ENCODE assay signal across 22 cellular contexts in the genomic region with DNA sequence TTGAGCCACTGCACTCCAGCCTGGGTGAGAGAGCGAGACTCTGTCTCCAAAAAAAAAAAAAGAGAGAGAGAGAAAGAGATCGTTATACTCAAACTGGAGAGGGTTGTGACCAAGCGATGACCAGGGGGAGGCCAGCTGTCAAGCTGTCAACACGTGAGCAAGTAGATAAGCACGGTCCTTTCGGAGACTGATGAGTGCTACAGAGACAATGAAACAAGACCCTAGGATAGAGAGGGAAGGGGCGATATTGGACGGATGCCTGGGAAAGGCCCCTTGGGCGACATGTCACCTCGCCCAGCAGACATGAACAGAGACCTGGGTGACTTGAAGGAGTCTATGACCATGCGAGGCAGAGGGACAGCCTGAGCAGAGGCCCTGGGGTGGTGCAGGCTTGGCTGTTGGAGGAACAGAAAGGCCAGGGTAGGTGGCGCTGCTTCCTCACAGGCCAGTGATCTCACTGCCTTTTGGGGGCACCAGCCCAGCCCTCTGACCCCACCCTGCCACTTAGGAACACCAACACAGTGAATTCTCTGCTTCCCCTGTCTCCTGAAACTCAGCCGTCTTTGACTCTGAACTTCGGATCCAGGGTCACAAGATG.
DNase-seq lines count a peak whose midpoint lies in the region; ATAC-seq, FAIRE-seq and TF ChIP-seq lines count a peak whose summit lies in the region.
"Had no signal": no experiment of that assay in that cellular context is flagged by ENCODE, and none has a peak within 500 bp of the region (broad histone marks: within the 10 kb centered on the region; RNA-seq: fewer than 3 reads in every experiment).

No MANE protein-coding gene starts in this region.

- H3K36me3 ChIP-seq in Loucy (ENCODE audit: insufficient read depth, low read length) (no peaks in the 10 kb centered on the region), K562 (ENCODE audit: control insufficient read depth, insufficient read depth, low read length) (no peaks in the 10 kb centered on the region), osteoblast (ENCODE audit: insufficient read depth, low read length) (no peaks in the 10 kb centered on the region)
- no peaks in the 10 kb centered on the region for H3K36me3 ChIP-seq in effector memory CD4-positive, alpha-beta T cell (ENCODE audit: control insufficient read depth, insufficient read depth, low read length)
- H3K36me3 ChIP-seq: BE2C, HAP-1 had no signal

- no peak for TF ChIP-seq EP300 in K562 (IDR thresholded peaks at IDR 0.05; ENCODE audit: low read length)

- H3K9me3 ChIP-seq in Loucy (ENCODE audit: insufficient read depth, low read depth, low read length) (no peaks in the 10 kb centered on the region), K562 (replicated peaks; ENCODE audit: control insufficient read depth, insufficient read depth, low read depth, low read length) (no peaks in the 10 kb centered on the region), osteoblast (ENCODE audit: low read depth, low read length) (no peaks in the 10 kb centered on the region)
- no peaks in the 10 kb centered on the region for H3K9me3 ChIP-seq in effector memory CD4-positive, alpha-beta T cell (ENCODE audit: control insufficient read depth, low read length)
- H3K9me3 ChIP-seq: BE2C, HAP-1 had no signal

- no peak for ATAC-seq in activated naive CD4-positive, alpha-beta T cell treated with anti-CD3 and anti-CD28 coated beads, Interleukin-2, amount 50 U/mL, for 72 hours
- ATAC-seq in K562 (peak; percentile 89), natural killer cell (no peak)

- no peak overlapping the region for H3K4me3 Mint-ChIP-seq in activated naive CD4-positive, alpha-beta T cell treated with anti-CD3 and anti-CD28 coated beads, Interleukin-2, amount 50 U/mL, for 24 hours
- no peak overlapping the region for H3K4me3 Mint-ChIP-seq in natural killer cell
- H3K4me3 Mint-ChIP-seq: CD4-positive, alpha-beta memory T cell had no signal

- CTCF ChIA-PET in K562 (lab: Yijun Ruan, JAX; ENCODE audit: low intra/inter-chr PET ratio), result interaction anchor here (0.5 kb wide), 1 partner anchor 179 kb away, joined by 3 read pairs; no protein-coding TSS in a partner anchor

- peak overlapping the region; percentile 10 for H3K27ac Mint-ChIP-seq in activated naive CD4-positive, alpha-beta T cell treated with anti-CD3 and anti-CD28 coated beads, Interleukin-2, amount 50 U/mL, for 24 hours
- H3K27ac Mint-ChIP-seq in activated naive CD4-positive, alpha-beta T cell treated with anti-CD3 and anti-CD28 coated beads, Interleukin-2, amount 50 U/mL, for 72 hours, result no peak overlapping the region
- no peak overlapping the region for H3K27ac Mint-ChIP-seq in natural killer cell
- H3K27ac Mint-ChIP-seq: CD4-positive, alpha-beta memory T cell had no signal

- no peaks in the 10 kb centered on the region for H4K20me1 ChIP-seq in Loucy (ENCODE audit: insufficient read depth, low read length, poor library complexity, severe bottlenecking)
- H4K20me1 ChIP-seq in K562 (replicated peaks; ENCODE audit: control insufficient read depth, insufficient read depth, low read length), result peaks cover 15% of the 10 kb centered on the region
- no peaks in the 10 kb centered on the region for H4K20me1 ChIP-seq in osteoblast (ENCODE audit: insufficient read depth, low read length)

- no peaks in the 10 kb centered on the region for H3F3A ChIP-seq in Loucy (ENCODE audit: low read depth)

- no peak for TF ChIP-seq POLR2A in K562 (conservative IDR thresholded peaks at IDR 0.05)

- H2AFZ ChIP-seq in Loucy (ENCODE audit: low read length), result no peak overlapping the region
- H2AFZ ChIP-seq in K562 (ENCODE audit: low read depth, low read length), result peak overlapping the region; percentile 44; the same call in 1 of the 2 replicates
- no peak overlapping the region for H2AFZ ChIP-seq in osteoblast (ENCODE audit: low read length)

- H3K79me2 ChIP-seq in Loucy (ENCODE audit: insufficient read depth, low read length) (no peaks in the 10 kb centered on the region), K562 (ENCODE audit: control insufficient read depth, insufficient read depth, low read length) (no peaks in the 10 kb centered on the region), osteoblast (ENCODE audit: insufficient read depth, low read length) (no peaks in the 10 kb centered on the region)

- peak; percentile 50 for TF ChIP-seq CTCF in Loucy (conservative IDR thresholded peaks at IDR 0.05; ENCODE audit: low read length)
- peak; percentile 40 to 56 (median 48); a peak in 5 of 6 replicates for TF ChIP-seq CTCF in K562 (IDR thresholded peaks at IDR 0.05 in 2 of 3, conservative IDR thresholded peaks at IDR 0.05 in 1 of 3; ENCODE audit: insufficient read depth in 2 of 3, low read depth in 1 of 3, low read length in 3 of 3)
- no peak for TF ChIP-seq CTCF in osteoblast (IDR thresholded peaks at IDR 0.05; ENCODE audit: extremely low read depth, low read depth, low read length)
- no peak for TF ChIP-seq CTCF in natural killer cell (IDR thresholded peaks at IDR 0.05)

- BruUV-seq in K562 (replicated peaks; lab: Mats Ljungman, UMichigan), result no TSS peak

- FAIRE-seq in K562 (lab: Jason Lieb, UNC), result peak; percentile 85
- FAIRE-seq: GM12892, GM18507 had no signal

- peaks cover 6% of the 10 kb centered on the region for H3K9me3 Mint-ChIP-seq in activated naive CD4-positive, alpha-beta T cell treated with anti-CD3 and anti-CD28 coated beads, Interleukin-2, amount 50 U/mL, for 24 hours
- H3K9me3 Mint-ChIP-seq in activated naive CD4-positive, alpha-beta T cell treated with anti-CD3 and anti-CD28 coated beads, Interleukin-2, amount 50 U/mL, for 72 hours, result peaks cover 6 to 10% of the 10 kb centered on the region in 2 donors
- H3K9me3 Mint-ChIP-seq in natural killer cell, result peaks cover 3 to 4% of the 10 kb centered on the region in 2 donors

- in situ Hi-C loops in K562 (cut with MboI), result no loop called here

- H3K9ac ChIP-seq in Loucy (ENCODE audit: low read depth, low read length, poor library complexity, severe bottlenecking) (no peak overlapping the region), K562 (ENCODE audit: insufficient read depth in 1 of 2, low read depth in 2 of 2, low read length in 2 of 2) (peak overlapping the region in 1 of 2 experiments; percentile 55; a peak in 2 of 4 replicates)

- peaks cover 2% of the 10 kb centered on the region for H3K36me3 Mint-ChIP-seq in activated naive CD4-positive, alpha-beta T cell treated with anti-CD3 and anti-CD28 coated beads, Interleukin-2, amount 50 U/mL, for 24 hours
- peaks cover 6 to 7% of the 10 kb centered on the region in 2 donors for H3K36me3 Mint-ChIP-seq in activated naive CD4-positive, alpha-beta T cell treated with anti-CD3 and anti-CD28 coated beads, Interleukin-2, amount 50 U/mL, for 72 hours
- H3K36me3 Mint-ChIP-seq in natural killer cell, result no peaks in the 10 kb centered on the region

- H3K4me3 ChIP-seq in Loucy (ENCODE audit: low read length, poor library complexity, severe bottlenecking) (no peak overlapping the region), K562 (no peak overlapping the region), osteoblast (ENCODE audit: insufficient read depth, low read length) (no peak overlapping the region)
- no peak overlapping the region for H3K4me3 ChIP-seq in effector memory CD4-positive, alpha-beta T cell (ENCODE audit: insufficient read depth, low read depth, low read length, poor library complexity, severe bottlenecking)
- H3K4me3 ChIP-seq: HAP-1 had no signal

- H3K27me3 Mint-ChIP-seq in activated naive CD4-positive, alpha-beta T cell treated with anti-CD3 and anti-CD28 coated beads, Interleukin-2, amount 50 U/mL, for 24 hours, result peaks cover 8% of the 10 kb centered on the region
- peaks cover 33 to 35% of the 10 kb centered on the region in 2 donors for H3K27me3 Mint-ChIP-seq in natural killer cell (ENCODE audit: low read depth in 2 of 2)

- TF ChIP-seq RAD21 in K562 (CRISPR knock-in tag; conservative IDR thresholded peaks at IDR 0.05 in 1 of 2, IDR thresholded peaks at IDR 0.05 in 1 of 2), result peak in 1 of 2 experiments; percentile 57; a peak in 2 of 4 replicates

- peaks cover 6% of the 10 kb centered on the region for H3K4me1 ChIP-seq in Loucy (ENCODE audit: insufficient read depth, low read length, poor library complexity, severe bottlenecking)
- H3K4me1 ChIP-seq in K562 (replicated peaks in 1 of 2; ENCODE audit: control insufficient read depth in 2 of 2, insufficient read depth in 2 of 2, low read length in 2 of 2), result peaks cover 3 to 14% of the 10 kb centered on the region in 2 experiments; a peak in 3 of 5 replicates
- H3K4me1 ChIP-seq in osteoblast (ENCODE audit: insufficient read depth, low read length), result no peaks in the 10 kb centered on the region
- peaks cover 7% of the 10 kb centered on the region for H3K4me1 ChIP-seq in effector memory CD4-positive, alpha-beta T cell (ENCODE audit: control insufficient read depth, insufficient read depth, low read length, poor library complexity, severe bottlenecking)
- H3K4me1 ChIP-seq: BE2C, HAP-1 had no signal

- WGBS in K562 (ENCODE audit: insufficient coverage, low coverage, missing lambda C conversion rate), result 2% methylated on average over 14 of the region's 14 CpGs

- no peaks in the 10 kb centered on the region for H3K9me1 ChIP-seq in K562 (ENCODE audit: control insufficient read depth, insufficient read depth, low read length)

- no peaks in the 10 kb centered on the region for H3K9me2 ChIP-seq in Loucy (replicated peaks; ENCODE audit: low read depth, low read length)

- DNase-seq in activated naive CD4-positive, alpha-beta T cell treated with anti-CD3 and anti-CD28 coated beads, Interleukin-2, amount 50 U/mL, for 72 hours (ENCODE audit: low spot score in 2 of 2), result no peak
- DNase-seq in K562 (ENCODE audit: extremely low read depth in 1 of 4, low spot score in 3 of 4), result peak in 3 of 4 experiments; percentile 39 to 60 (median 59)
- peak; percentile 65 for DNase-seq in osteoblast (ENCODE audit: insufficient read length, low spot score, missing footprints)
- no peak for DNase-seq in natural killer cell
- DNase-seq in GOT3 (lab: John Stamatoyannopoulos, UW), result no peak
- no peak for DNase-seq in effector memory CD4-positive, alpha-beta T cell
- DNase-seq: 8988T; BE2C; CD4-positive, alpha-beta memory T cell; DMS153; EL; Kasumi-1; MM.1S; NCI-H1930; NCI-H226; NCI-H524 treated with DMSO at 0.1 percent for 48 hours; T-helper 1 cell had no signal

- intact Hi-C loops in K562 (cut with micrococcal nuclease) (no loop called here), natural killer cell (cut with micrococcal nuclease) (no loop called here)

- no peaks in the 10 kb centered on the region for H3K27me3 ChIP-seq in Loucy (ENCODE audit: insufficient read depth, low read length, poor library complexity, severe bottlenecking)
- peaks cover 34 to 55% of the 10 kb centered on the region in 2 experiments; a peak in 4 of 5 replicates for H3K27me3 ChIP-seq in K562 (ENCODE audit: control insufficient read depth in 2 of 2, insufficient read depth in 2 of 2, low read length in 2 of 2)
- peaks cover 45% of the 10 kb centered on the region for H3K27me3 ChIP-seq in osteoblast (ENCODE audit: insufficient read depth, low read length)
- H3K27me3 ChIP-seq in effector memory CD4-positive, alpha-beta T cell (replicated peaks; ENCODE audit: control insufficient read depth, insufficient read depth, low read length, poor library complexity, severe bottlenecking), result peaks cover 4% of the 10 kb centered on the region
- H3K27me3 ChIP-seq: BE2C had no signal

- H3K4me2 ChIP-seq in Loucy (ENCODE audit: low read depth, low read length, poor library complexity, severe bottlenecking), result no peak overlapping the region
- peak overlapping the region; percentile 34; the same call in 1 of the 2 replicates for H3K4me2 ChIP-seq in K562 (ENCODE audit: insufficient read depth, low read length)
- no peak overlapping the region for H3K4me2 ChIP-seq in osteoblast (ENCODE audit: insufficient read depth, low read length)

- H3K4me1 Mint-ChIP-seq in activated naive CD4-positive, alpha-beta T cell treated with anti-CD3 and anti-CD28 coated beads, Interleukin-2, amount 50 U/mL, for 24 hours, result peaks cover 16% of the 10 kb centered on the region
- peaks cover 0 to 10% of the 10 kb centered on the region in 2 donors for H3K4me1 Mint-ChIP-seq in natural killer cell

- H3K27ac ChIP-seq in K562 (ENCODE audit: extremely low read depth, low read depth, low read length) (no peak overlapping the region), osteoblast (ENCODE audit: low read depth, low read length) (no peak overlapping the region)
- no peak overlapping the region for H3K27ac ChIP-seq in effector memory CD4-positive, alpha-beta T cell (ENCODE audit: insufficient read depth, low read length, poor library complexity, severe bottlenecking)

- POLR2A ChIA-PET in K562 (lab: Yijun Ruan, JAX), result no interaction called here

Comparison
In these comparisons a context has a peak if more than half of its experiments do, and no peak if none do; other contexts are left out.
1. DNase-seq: peak in K562 (3 of 4) and osteoblast (single experiment); none in activated naive CD4-positive, alpha-beta T cell treated with anti-CD3 and anti-CD28 coated beads, Interleukin-2, amount 50 U/mL, for 72 hours (0 of 2), natural killer cell (single experiment), GOT3 (single experiment) and effector memory CD4-positive, alpha-beta T cell (0 of 3).
2. CTCF ChIP-seq: peak in Loucy (single experiment) and K562 (3 of 3); none in osteoblast (single experiment) and natural killer cell (single experiment).